ENCODE assay signal across 9 cellular contexts in the genomic region with DNA sequence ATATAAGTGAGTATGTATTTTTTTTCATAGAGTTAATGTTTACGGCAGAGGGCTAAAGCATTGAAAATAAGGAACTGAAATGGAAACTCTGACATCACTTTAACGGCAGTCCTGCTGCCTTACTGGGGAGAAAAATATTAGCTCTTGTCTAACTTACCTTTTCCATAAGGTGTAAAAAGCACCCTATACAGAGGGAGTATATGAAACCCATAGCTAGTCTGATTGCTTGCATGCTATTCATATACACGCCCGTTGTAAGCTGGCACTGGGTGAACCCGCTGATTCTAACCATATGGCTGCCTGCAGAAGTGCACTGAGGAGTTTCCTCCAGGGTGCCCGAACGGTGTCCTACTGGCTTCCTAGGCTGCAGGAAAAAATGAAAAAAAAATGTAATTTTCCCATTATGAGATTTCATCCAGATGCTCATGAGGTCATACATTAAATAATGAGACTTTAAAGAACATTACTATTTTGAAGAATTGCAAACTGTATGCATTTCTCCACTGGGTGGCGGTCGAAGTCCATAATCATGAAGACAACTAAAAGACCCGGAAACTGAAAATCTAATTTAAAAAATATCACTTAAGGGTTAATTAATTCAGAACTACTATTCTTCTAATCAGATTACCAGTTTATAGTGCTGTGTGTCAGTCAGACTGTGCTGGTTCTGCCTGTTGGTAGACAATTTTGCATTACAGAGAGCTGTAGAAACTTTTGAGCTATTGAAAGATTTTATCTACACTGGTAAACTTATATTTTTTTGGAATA.
A peak's percentile ranks its signal among the peaks of the same experiment; 100 is the strongest.
DNase-seq lines count a peak whose midpoint lies in the region; ATAC-seq, FAIRE-seq and TF ChIP-seq lines count a peak whose summit lies in the region.
"Had no signal": no experiment of that assay in that cellular context is flagged by ENCODE, and none has a peak within 500 bp of the region (broad histone marks: within the 10 kb centered on the region; RNA-seq: fewer than 3 reads in every experiment).

No MANE protein-coding gene starts in this region.

- no peaks in the 10 kb centered on the region for H3K4me1 ChIP-seq in A549
- H3K4me1 ChIP-seq in upper lobe of right lung: no peaks in the 10 kb centered on the region
- H3K4me1 ChIP-seq in naive thymus-derived CD4-positive, alpha-beta T cell (ENCODE audit: control insufficient read depth in 2 of 2, insufficient read depth in 2 of 2, low read length in 2 of 2): no peaks in the 10 kb centered on the region

- FAIRE-seq in A549 (lab: Jason Lieb, UNC): no peak

- no peak overlapping the region for H3K4me3 Mint-ChIP-seq in naive thymus-derived CD4-positive, alpha-beta T cell

- H3K27me3 Mint-ChIP-seq in naive thymus-derived CD4-positive, alpha-beta T cell: peaks cover 0 to 5% (median 0%) of the 10 kb centered on the region in 5 donors

- no peak for TF ChIP-seq EP300 in A549 (IDR thresholded peaks at IDR 0.05)

- H3K36me3 ChIP-seq in upper lobe of right lung: no peaks in the 10 kb centered on the region
- no peaks in the 10 kb centered on the region for H3K36me3 ChIP-seq in naive thymus-derived CD4-positive, alpha-beta T cell (ENCODE audit: control insufficient read depth in 2 of 3, insufficient read depth in 3 of 3, low read length in 3 of 3)

- H3K4me1 Mint-ChIP-seq in naive thymus-derived CD4-positive, alpha-beta T cell: no peaks in the 10 kb centered on the region

- H3K27ac ChIP-seq in A549 (0 out of 6 replicates have a peak overlapping the region, but pooled peaks of 1 of the 2 experiments have one; percentile 57), upper lobe of right lung (no peak overlapping the region)
- no peak overlapping the region for H3K27ac ChIP-seq in naive thymus-derived CD4-positive, alpha-beta T cell (ENCODE audit: low read depth, low read length)

- intact Hi-C loops in upper lobe of right lung (cut with DNase I): no loop called here
- intact Hi-C loops in naive thymus-derived CD4-positive, alpha-beta T cell (cut with micrococcal nuclease): loop anchor here in 1 of 2 donors (2.0 kb wide), 1 partner anchor 448 kb away; no protein-coding TSS in a partner anchor

- ATAC-seq in A549: peak; percentile 68 to 81; a peak in 3 of 6 replicates
- peak; percentile 90 for ATAC-seq in GM18505 (IDR thresholded peaks at IDR 0.05; ENCODE audit: unreplicated experiment)
- ATAC-seq in HG02870 (IDR thresholded peaks at IDR 0.05; ENCODE audit: unreplicated experiment): peak; percentile 82
- peak; percentile 41 for ATAC-seq in upper lobe of right lung
- no peak for ATAC-seq in naive thymus-derived CD4-positive, alpha-beta T cell

- H3K27me3 ChIP-seq in upper lobe of right lung: peaks cover 5% of the 10 kb centered on the region
- no peaks in the 10 kb centered on the region for H3K27me3 ChIP-seq in naive thymus-derived CD4-positive, alpha-beta T cell (ENCODE audit: control insufficient read depth in 2 of 2, insufficient read depth in 2 of 2, low read length in 2 of 2)

- H3K9me3 ChIP-seq in A549 (no peaks in the 10 kb centered on the region), upper lobe of right lung (no peaks in the 10 kb centered on the region)
- H3K9me3 ChIP-seq in naive thymus-derived CD4-positive, alpha-beta T cell (ENCODE audit: control insufficient read depth in 2 of 3, low read length in 3 of 3): no peaks in the 10 kb centered on the region

- peak overlapping the region; percentile 52 for H3K4me2 ChIP-seq in A549

- peaks cover 0 to 8% (median 0%) of the 10 kb centered on the region in 11 donors for H3K9me3 Mint-ChIP-seq in naive thymus-derived CD4-positive, alpha-beta T cell

- 29% methylated on average over 10 of the region's 10 CpGs for WGBS in A549 (ENCODE audit: missing lambda C conversion rate)

- TF ChIP-seq RAD21 in A549 (conservative IDR thresholded peaks at IDR 0.05 in 1 of 2, IDR thresholded peaks at IDR 0.05 in 1 of 2): peak; percentile 77 to 79

- TF ChIP-seq POLR2A in A549 (IDR thresholded peaks at IDR 0.05; ENCODE audit: low read length) (no peak), GM18505 (IDR thresholded peaks at IDR 0.05; ENCODE audit: borderline replicate concordance, extremely low read depth, insufficient read depth, insufficient read length) (no peak)

- no peaks in the 10 kb centered on the region for H3K36me3 Mint-ChIP-seq in naive thymus-derived CD4-positive, alpha-beta T cell

- no peak overlapping the region for H3K4me3 ChIP-seq in A549
- no peak overlapping the region for H3K4me3 ChIP-seq in epithelial cell of proximal tubule (ENCODE audit: low read depth, low read length)
- H3K4me3 ChIP-seq in upper lobe of right lung: no peak overlapping the region
- no peak overlapping the region for H3K4me3 ChIP-seq in naive thymus-derived CD4-positive, alpha-beta T cell (ENCODE audit: low read length)
- H3K4me3 ChIP-seq: lung had no signal

- no peak overlapping the region for H3K27ac Mint-ChIP-seq in naive thymus-derived CD4-positive, alpha-beta T cell

- CTCF ChIA-PET in A549 (lab: Yijun Ruan, JAX): interaction anchor here (0.5 to 3.2 kb wide), 29 partner anchors 9 to 496 kb away, joined by 3 to 22 read pairs (median 4); no protein-coding TSS in a partner anchor
- CTCF ChIA-PET in naive thymus-derived CD4-positive, alpha-beta T cell (lab: Charles Lee): no interaction called here

- TF ChIP-seq CTCF in A549 (IDR thresholded peaks at IDR 0.05) (peak; percentile 83), epithelial cell of proximal tubule (conservative IDR thresholded peaks at IDR 0.05; ENCODE audit: low read depth, low read length) (peak; percentile 60), upper lobe of right lung (IDR thresholded peaks at IDR 0.05) (peak; percentile 46)

- POLR2A ChIA-PET in A549 (lab: Yijun Ruan, JAX): interaction anchor here (0.7 kb wide), 1 partner anchor 269 kb away, joined by 3 read pairs; no protein-coding TSS in a partner anchor
- POLR2A ChIA-PET in naive thymus-derived CD4-positive, alpha-beta T cell (lab: Charles Lee): no interaction called here

- DNase-seq in A549 (ENCODE audit: low read depth in 1 of 2, low spot score in 1 of 2) (peak in 1 of 2 experiments; percentile 64), NOMO-1 (lab: John Stamatoyannopoulos, UW; ENCODE audit: unreplicated experiment in 2 of 2) (peak; percentile 18 to 69), epithelial cell of proximal tubule (ENCODE audit: low read depth) (no peak), upper lobe of right lung (no peak), AG20443 (ENCODE audit: low spot score) (no peak)
- no peak for DNase-seq in naive thymus-derived CD4-positive, alpha-beta T cell

TF ChIP-seq in A549, 52 proteins besides CTCF, POLR2A, EP300 and RAD21:
- TF ChIP-seq NR3C1 (IDR thresholded peaks at IDR 0.05): no peak
- TF ChIP-seq HOXB13 (CRISPR knock-in tag; IDR thresholded peaks at IDR 0.05; ENCODE audit: low read depth): no peak
- no peak for TF ChIP-seq CHD4 (IDR thresholded peaks at IDR 0.05; ENCODE audit: borderline replicate concordance)
- peak; percentile 72 for TF ChIP-seq KDM5A (IDR thresholded peaks at IDR 0.05)
- TF ChIP-seq NFE2L2 (conservative IDR thresholded peaks at IDR 0.05; ENCODE audit: low read length): no peak
- TF ChIP-seq, protein P1, sequence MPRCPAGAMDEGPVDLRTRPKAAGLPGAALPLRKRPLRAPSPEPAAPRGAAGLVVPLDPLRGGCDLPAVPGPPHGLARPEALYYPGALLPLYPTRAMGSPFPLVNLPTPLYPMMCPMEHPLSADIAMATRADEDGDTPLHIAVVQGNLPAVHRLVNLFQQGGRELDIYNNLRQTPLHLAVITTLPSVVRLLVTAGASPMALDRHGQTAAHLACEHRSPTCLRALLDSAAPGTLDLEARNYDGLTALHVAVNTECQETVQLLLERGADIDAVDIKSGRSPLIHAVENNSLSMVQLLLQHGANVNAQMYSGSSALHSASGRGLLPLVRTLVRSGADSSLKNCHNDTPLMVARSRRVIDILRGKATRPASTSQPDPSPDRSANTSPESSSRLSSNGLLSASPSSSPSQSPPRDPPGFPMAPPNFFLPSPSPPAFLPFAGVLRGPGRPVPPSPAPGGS (IDR thresholded peaks at IDR 0.05): no peak
- no peak for TF ChIP-seq CHD2 (IDR thresholded peaks at IDR 0.05; ENCODE audit: low read length, partially characterized antibody)
- TF ChIP-seq, protein P2, sequence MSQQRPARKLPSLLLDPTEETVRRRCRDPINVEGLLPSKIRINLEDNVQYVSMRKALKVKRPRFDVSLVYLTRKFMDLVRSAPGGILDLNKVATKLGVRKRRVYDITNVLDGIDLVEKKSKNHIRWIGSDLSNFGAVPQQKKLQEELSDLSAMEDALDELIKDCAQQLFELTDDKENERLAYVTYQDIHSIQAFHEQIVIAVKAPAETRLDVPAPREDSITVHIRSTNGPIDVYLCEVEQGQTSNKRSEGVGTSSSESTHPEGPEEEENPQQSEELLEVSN (IDR thresholded peaks at IDR 0.05; ENCODE audit: borderline replicate concordance, low read depth): no peak
- peak; percentile 68 for TF ChIP-seq SMC3 (IDR thresholded peaks at IDR 0.05)

Comparison
In these comparisons a context has a peak if more than half of its experiments do, and no peak if none do; other contexts are left out.
1. DNase-seq: peak in NOMO-1 (2 of 2); none in epithelial cell of proximal tubule (single experiment), upper lobe of right lung (single experiment), naive thymus-derived CD4-positive, alpha-beta T cell (0 of 9) and AG20443 (single experiment).
2. Peak in every context shown above with its lines, with median percentiles within 50 percentile points of each other: CTCF ChIP-seq.